ENCODE assay signal across 8 cellular contexts in genomic region chrX:69285881-69286545, GRCh38.
DNase-seq lines count a peak whose midpoint lies in the region; TF ChIP-seq lines count a peak whose summit lies in the region.

No MANE protein-coding gene starts in this region.

- H3K4me3 ChIP-seq in HL-60 (replicated peaks; ENCODE audit: insufficient read depth, low read length) (0 out of 2 replicates have a peak overlapping the region, but pooled peaks have one; percentile 4), astrocyte of the spinal cord (ENCODE audit: low read depth, low read length) (peak overlapping the region; percentile 37), iPS-11a (ENCODE audit: low read depth, low read length) (peak overlapping the region; percentile 4), skin epidermis (peak overlapping the region; percentile 5 to 31 (median 18))

- peak; percentile 24 for TF ChIP-seq CTCF in HL-60 (IDR thresholded peaks at IDR 0.05; ENCODE audit: insufficient read depth, low read length)
- TF ChIP-seq CTCF in astrocyte of the spinal cord (IDR thresholded peaks at IDR 0.05; ENCODE audit: low read depth, low read length) = peak; percentile 88

- no peaks in the 10 kb centered on the region for H3K27me3 ChIP-seq in HL-60 (ENCODE audit: insufficient read depth, poor library complexity, severe bottlenecking)

- in situ Hi-C loops in astrocyte of the spinal cord (cut with HindIII; ENCODE audit: low sequenced_read_pairs) = no loop called here

- DNase-seq in NCI-H1417 (lab: John Stamatoyannopoulos, UW) (peak; percentile 3 to 65 (median 47)), NCI-H1417 treated with DMSO at 0.1 percent for 48 hours (lab: John Stamatoyannopoulos, UW) (no peak), HL-60 (ENCODE audit: low read depth in 1 of 2, low spot score in 1 of 2) (peak in 1 of 2 experiments; percentile 15), T-helper 2 cell (peak; percentile 8 to 39 (median 16)), astrocyte of the spinal cord (ENCODE audit: low read depth, low spot score) (peak; percentile 5), Kasumi-1 (lab: John Stamatoyannopoulos, UW) (no peak)

- H3K27ac ChIP-seq in HL-60 (replicated peaks) (no peak overlapping the region), skin epidermis (peak overlapping the region in 12 of 21 experiments; percentile 4 to 83 (median 50))

Comparison
In these comparisons a context has a peak if more than half of its experiments do, and no peak if none do; other contexts are left out.
1. DNase-seq: peak in NCI-H1417 (3 of 3), T-helper 2 cell (5 of 5) and astrocyte of the spinal cord (single experiment); none in NCI-H1417 treated with DMSO at 0.1 percent for 48 hours (single experiment) and Kasumi-1 (0 of 2).
2. Peak in every context shown above with its lines, with median percentiles within 50 percentile points of each other: H3K4me3 ChIP-seq.